8 cellular contexts compared by ENCODE assay signal in genomic region chr11:119030029-119030328, GRCh38. TPM values are rescaled to one million over a fixed set of nuclear protein-coding genes. Genes with fewer than 3 reads are reported as not detected.
DNase-seq lines count a peak whose midpoint lies in the region; ATAC-seq and TF ChIP-seq lines count a peak whose summit lies in the region.

No MANE protein-coding gene starts in this region.

- peak overlapping the region; percentile 72 to 98 (median 90) for H3K4me3 Mint-ChIP-seq in naive B cell

- H3K27ac Mint-ChIP-seq in naive B cell: peak overlapping the region in 4 of 6 donors; percentile 60 to 68 (median 65)

- no peaks in the 10 kb centered on the region for H3K9me3 Mint-ChIP-seq in naive B cell

- TF ChIP-seq CTCF in HL-60 (IDR thresholded peaks at IDR 0.05; ENCODE audit: insufficient read depth, low read length): no peak

- H3K27me3 ChIP-seq in HL-60 (ENCODE audit: insufficient read depth, poor library complexity, severe bottlenecking): no peaks in the 10 kb centered on the region

- H3K36me3 Mint-ChIP-seq in naive B cell: no peaks in the 10 kb centered on the region

- peak in 1 of 2 donors; percentile 1 for ATAC-seq in naive B cell (ENCODE audit: low read depth in 2 of 2)

- peak; percentile 19 for DNase-seq in stimulated activated CD4-positive, alpha-beta T cell treated with anti-CD3 and anti-CD28 coated beads, Interleukin-4, amount 100 ng/mL, for 1 hour
- DNase-seq in stimulated activated CD4-positive, alpha-beta T cell treated with anti-CD3 and anti-CD28 coated beads, Interleukin-15, amount 100 ng/mL, for 24 hours: no peak
- DNase-seq in HL-60 (ENCODE audit: low read depth in 1 of 2, low spot score in 1 of 2) (no peak), caudate nucleus (lab: John Stamatoyannopoulos, UW) (peak in 1 of 61 donors; percentile 46), naive B cell (no peak), T1000 (lab: John Stamatoyannopoulos, UW) (no peak), foreskin melanocyte (no peak), DMS153 treated with DMSO at 0.1 percent for 48 hours (lab: John Stamatoyannopoulos, UW; ENCODE audit: unreplicated experiment) (no peak)

- H3K27ac ChIP-seq in HL-60 (replicated peaks): peak overlapping the region; percentile 87
- peak overlapping the region; percentile 90 for H3K27ac ChIP-seq in caudate nucleus (ENCODE audit: low read depth, low read length)

- H3K27me3 Mint-ChIP-seq in naive B cell: no peaks in the 10 kb centered on the region

- peak overlapping the region; percentile 74 for H3K4me3 ChIP-seq in HL-60 (replicated peaks; ENCODE audit: insufficient read depth, low read length)

- H3K4me1 Mint-ChIP-seq in naive B cell: peaks cover 13 to 21% (median 18%) of the 10 kb centered on the region in 3 donors

RNA-seq across cellular contexts. Expression of gene SLC37A4, which starts 0.7 kb away (rescaled TPM):
- 10 to 100 TPM in 4 of 6 donors, 1 to 10 TPM in 2; 8.1 to 12.8 (median 11.1) TPM for polyA plus RNA-seq in naive B cell (ENCODE audit: low read depth in 6 of 6)

RNA-seq across cellular contexts. Expression of gene TRAPPC4, which starts 11.4 kb away (rescaled TPM):
- polyA plus RNA-seq in naive B cell (ENCODE audit: low read depth in 6 of 6): 100 to 1,000 TPM in 1 of 6 donors, 10 to 100 TPM in 5; 45.6 to 103 (median 73.6) TPM

RNA-seq across cellular contexts. Expression of gene RPS25, which starts 11.8 kb away (rescaled TPM):
- 1,000 to 10,000 TPM; 3,707 to 5,692 (median 4,418) TPM for polyA plus RNA-seq in naive B cell (ENCODE audit: low read depth in 6 of 6)

RNA-seq across cellular contexts. Expression of gene HYOU1, which starts 27.0 kb away (rescaled TPM):
- polyA plus RNA-seq in naive B cell (ENCODE audit: low read depth in 6 of 6): 10 to 100 TPM in 5 of 6 donors, 1 to 10 TPM in 1; 7.1 to 13.4 (median 12.5) TPM

RNA-seq across cellular contexts. Expression of gene CENATAC, which starts 32.0 kb away (rescaled TPM):
- 10 to 100 TPM in 5 of 6 donors, 1 to 10 TPM in 1; 9.5 to 21.7 (median 12.3) TPM for polyA plus RNA-seq in naive B cell (ENCODE audit: low read depth in 6 of 6)
